ENCODE assay signal across 17 cellular contexts in genomic region chr6:47163536-47163935, GRCh38.
"Had no signal": no experiment of that assay in that cellular context is flagged by ENCODE, and none has a peak within 500 bp of the region (broad histone marks: within the 10 kb centered on the region; RNA-seq: fewer than 3 reads in every experiment).

No MANE protein-coding gene starts in this region.

- DNase-seq: activated CD4-positive, alpha-beta T cell treated with anti-CD3 and anti-CD28 coated beads, Interleukin-2, amount 50 U/mL, for 1 hour; activated T-cell treated with anti-CD3 and anti-CD28 coated beads, Interleukin-2, amount 50 U/mL, for 1 hour; body of pancreas; cortex of kidney; effector CD8-positive, alpha-beta T cell; heart right ventricle; islet precursor cell; left lung; sigmoid colon; stimulated activated CD4-positive, alpha-beta T cell treated with anti-CD3 and anti-CD28 coated beads, Interleukin-2, amount 100 ng/mL, for 24 hours; stimulated activated naive CD4-positive, alpha-beta T cell had no signal

- H3K4me3 ChIP-seq: body of pancreas, heart right ventricle, left lung, sigmoid colon had no signal

- FAIRE-seq: frontal cortex had no signal

- H3K9me3 Mint-ChIP-seq: natural killer cell treated with Interleukin-12 subunit alpha and Interleukin-12 subunit beta and Interleukin-15 and Interleukin-18, amount 100 ng/mL, for 72 hours; WTC11 had no signal

- H3K36me3 ChIP-seq: heart right ventricle, left lung, sigmoid colon had no signal

- H3K27me3 ChIP-seq: body of pancreas, heart right ventricle, left lung, sigmoid colon had no signal

- H3K27me3 Mint-ChIP-seq: central memory CD8-positive, alpha-beta T cell; type B pancreatic cell had no signal

- H3K4me1 Mint-ChIP-seq: activated naive CD4-positive, alpha-beta T cell treated with anti-CD3 and anti-CD28 coated beads, Interleukin-2, amount 50 U/mL, for 24 hours; central memory CD8-positive, alpha-beta T cell had no signal

- H3K4me1 ChIP-seq: body of pancreas had no signal

- H3K27ac Mint-ChIP-seq: activated naive CD4-positive, alpha-beta T cell treated with anti-CD3 and anti-CD28 coated beads, Interleukin-2, amount 50 U/mL, for 24 hours; natural killer cell treated with Interleukin-12 subunit alpha and Interleukin-12 subunit beta and Interleukin-15 and Interleukin-18, amount 100 ng/mL, for 72 hours; type B pancreatic cell; WTC11 had no signal

- H3K36me3 Mint-ChIP-seq: activated naive CD4-positive, alpha-beta T cell treated with anti-CD3 and anti-CD28 coated beads, Interleukin-2, amount 50 U/mL, for 24 hours; natural killer cell treated with Interleukin-12 subunit alpha and Interleukin-12 subunit beta and Interleukin-15 and Interleukin-18, amount 100 ng/mL, for 72 hours; type B pancreatic cell; WTC11 had no signal

- H3K9me3 ChIP-seq: body of pancreas, heart right ventricle, left lung, sigmoid colon had no signal

- H3K4me3 Mint-ChIP-seq: activated naive CD4-positive, alpha-beta T cell treated with anti-CD3 and anti-CD28 coated beads, Interleukin-2, amount 50 U/mL, for 24 hours; central memory CD8-positive, alpha-beta T cell; natural killer cell treated with Interleukin-12 subunit alpha and Interleukin-12 subunit beta and Interleukin-15 and Interleukin-18, amount 100 ng/mL, for 72 hours; type B pancreatic cell; WTC11 had no signal

- H3K27ac ChIP-seq: body of pancreas, heart right ventricle, left lung, sigmoid colon had no signal

- ATAC-seq: body of pancreas; heart right ventricle; left lung; natural killer cell treated with Interleukin-12 subunit alpha and Interleukin-12 subunit beta and Interleukin-15 and Interleukin-18, amount 100 ng/mL, for 72 hours; WTC11 had no signal
